ENCODE assay signal across 11 cellular contexts in genomic region chr6:127366281-127367022, GRCh38. TPM values are rescaled to one million over a fixed set of nuclear protein-coding genes. Genes with fewer than 3 reads are reported as not detected.
DNase-seq lines count a peak whose midpoint lies in the region; ATAC-seq, FAIRE-seq and TF ChIP-seq lines count a peak whose summit lies in the region.
"Had no signal": no experiment of that assay in that cellular context is flagged by ENCODE, and none has a peak within 500 bp of the region (broad histone marks: within the 10 kb centered on the region; RNA-seq: fewer than 3 reads in every experiment).

No MANE protein-coding gene starts in this region.

- peak; percentile 97 for FAIRE-seq in keratinocyte (lab: Jason Lieb, UNC)

- no peaks in the 10 kb centered on the region for H3K36me3 ChIP-seq in HEK293 (ENCODE audit: control insufficient read depth in 2 of 2, insufficient read depth in 1 of 2, low read length in 2 of 2)
- no peaks in the 10 kb centered on the region for H3K36me3 ChIP-seq in adipocyte (ENCODE audit: control insufficient read depth, insufficient read depth, low read length, severe bottlenecking)
- no peaks in the 10 kb centered on the region for H3K36me3 ChIP-seq in keratinocyte (ENCODE audit: control insufficient read depth in 2 of 2, extremely low read depth in 1 of 2, insufficient read depth in 2 of 2, low read length in 2 of 2)
- H3K36me3 ChIP-seq: prostate gland had no signal

- H3K4me1 ChIP-seq in HEK293 (ENCODE audit: control insufficient read depth, insufficient read depth, low read length) (no peaks in the 10 kb centered on the region), adipocyte (ENCODE audit: control insufficient read depth, insufficient read depth, low read length) (peaks cover 11% of the 10 kb centered on the region), keratinocyte (ENCODE audit: control insufficient read depth, extremely low read depth, insufficient read depth, low read length) (peaks cover 18% of the 10 kb centered on the region)
- H3K4me1 ChIP-seq: prostate gland had no signal

- no peaks in the 10 kb centered on the region for H3K27me3 ChIP-seq in adipocyte (replicated peaks; ENCODE audit: control insufficient read depth, insufficient read depth, low read length)
- H3K27me3 ChIP-seq in keratinocyte (ENCODE audit: control insufficient read depth, extremely low read depth, insufficient read depth, low read length) = no peaks in the 10 kb centered on the region

- H3K27ac ChIP-seq in HEK293 (ENCODE audit: extremely low read depth, low read depth, low read length) (no peak overlapping the region), keratinocyte (ENCODE audit: control insufficient read depth, insufficient read depth, low read length) (peak overlapping the region; percentile 93)
- H3K27ac ChIP-seq: prostate gland had no signal

- H3K9ac ChIP-seq in adipocyte (ENCODE audit: low read length) = peak overlapping the region; percentile 67
- peak overlapping the region; percentile 53 for H3K9ac ChIP-seq in keratinocyte (ENCODE audit: control insufficient read depth, extremely low read depth, insufficient read depth, low read length)

- TF ChIP-seq CTCF in HEK293 (tag by site-specific recombination; IDR thresholded peaks at IDR 0.05) (no peak), keratinocyte (optimal IDR thresholded peaks at IDR 0.05 in 1 of 3, IDR thresholded peaks at IDR 0.05 in 1 of 3, conservative IDR thresholded peaks at IDR 0.05 in 1 of 3; ENCODE audit: extremely low read depth in 1 of 3, insufficient read depth in 2 of 3, low read length in 3 of 3) (no peak)

- H3K4me3 ChIP-seq in HEK293 (ENCODE audit: low read depth, low read length) (no peak overlapping the region), adipocyte (ENCODE audit: low read length) (peak overlapping the region; percentile 36), keratinocyte (ENCODE audit: control insufficient read depth in 2 of 3, extremely low read depth in 1 of 3, insufficient read depth in 2 of 3, low read depth in 1 of 3, low read length in 3 of 3) (peak overlapping the region in 1 of 3 experiments; percentile 23)
- H3K4me3 ChIP-seq: prostate gland had no signal

- DNase-seq in A172 (ENCODE audit: low spot score) (peak; percentile 96), adipocyte (ENCODE audit: low read depth) (peak; percentile 94), keratinocyte (ENCODE audit: low read depth, low spot score) (peak; percentile 97), NCI-H345 treated with DMSO at 0.1 percent for 48 hours (lab: John Stamatoyannopoulos, UW; ENCODE audit: unreplicated experiment) (no peak), NCI-H524 (lab: John Stamatoyannopoulos, UW) (no peak), NCI-H2171 treated with DMSO at 0.1 percent for 48 hours (lab: John Stamatoyannopoulos, UW) (no peak)
- DNase-seq: CD8-positive, alpha-beta memory T cell; NCI-H1694 had no signal

- H3K79me2 ChIP-seq in keratinocyte (ENCODE audit: control insufficient read depth, insufficient read depth, low read length) = no peaks in the 10 kb centered on the region

- CTCF ChIA-PET in HEK293 (lab: Yijun Ruan, JAX) = interaction anchor here (0.9 to 1.0 kb wide), 2 partner anchors 18 to 150 kb away, joined by 3 read pairs; no protein-coding TSS in a partner anchor

- no peak for ATAC-seq in HG03039 (IDR thresholded peaks at IDR 0.05; ENCODE audit: unreplicated experiment)

- dilution Hi-C loops in keratinocyte (cut with MboI; ENCODE audit: extremely low pct_ligation_motif_present, low sequenced_read_pairs) = no loop called here

- H2AFZ ChIP-seq in keratinocyte (ENCODE audit: control insufficient read depth, low read length) = peak overlapping the region; percentile 95

- H3K9me3 ChIP-seq in HEK293 (ENCODE audit: control insufficient read depth, insufficient read depth, low read depth, low read length) (no peaks in the 10 kb centered on the region), adipocyte (ENCODE audit: control insufficient read depth, low read length) (peaks cover 9% of the 10 kb centered on the region), keratinocyte (ENCODE audit: control insufficient read depth, low read depth, low read length) (no peaks in the 10 kb centered on the region)
- H3K9me3 ChIP-seq: prostate gland had no signal

- no peaks in the 10 kb centered on the region for H3K9me1 ChIP-seq in keratinocyte (ENCODE audit: control insufficient read depth, extremely low read depth, insufficient read depth, low read length)

- POLR2A ChIA-PET in HEK293 (lab: Yijun Ruan, JAX) = interaction anchor here (0.8 kb wide), 1 partner anchor 99 kb away, joined by 3 read pairs; the partner anchor contains the start of gene RNF146

- peak overlapping the region; percentile 49 for H3K4me2 ChIP-seq in keratinocyte (ENCODE audit: control insufficient read depth, extremely low read depth, insufficient read depth, low read depth, low read length)

- no peaks in the 10 kb centered on the region for H4K20me1 ChIP-seq in keratinocyte (ENCODE audit: control insufficient read depth, extremely low read depth, insufficient read depth, low read length)

TF ChIP-seq in HEK293, 187 proteins besides CTCF, POLR2A, EP300 and RAD21 (continues in another document):
- no peak for TF ChIP-seq ZNF214 (tag by site-specific recombination; IDR thresholded peaks at IDR 0.05; ENCODE audit: borderline replicate concordance)
- peak; percentile 61; the same call in 1 of the 2 replicates for TF ChIP-seq ZNF26 (tag by site-specific recombination; IDR thresholded peaks at IDR 0.05)
- 0 out of 2 replicates have a peak, but pooled peaks have one; percentile 13 for TF ChIP-seq ZBTB20 (tag by site-specific recombination; IDR thresholded peaks at IDR 0.05)
- TF ChIP-seq ZNF140 (tag by site-specific recombination; IDR thresholded peaks at IDR 0.05) = no peak
- 0 out of 2 replicates have a peak, but pooled peaks have one; percentile 21 for TF ChIP-seq PRDM1 (tag by site-specific recombination; IDR thresholded peaks at IDR 0.05)
- TF ChIP-seq ZNF335 (tag by site-specific recombination; conservative IDR thresholded peaks at IDR 0.05) = 0 out of 2 replicates have a peak, but pooled peaks have one; percentile 24
- no peak for TF ChIP-seq YY1 (tag by site-specific recombination; IDR thresholded peaks at IDR 0.05)
- no peak for TF ChIP-seq ZNF292 (tag by site-specific recombination; IDR thresholded peaks at IDR 0.05; ENCODE audit: borderline replicate concordance, low read depth)
- no peak for TF ChIP-seq ZBTB49 (tag by site-specific recombination; IDR thresholded peaks at IDR 0.05; ENCODE audit: low read depth)
- TF ChIP-seq OSR2 (tag by site-specific recombination; IDR thresholded peaks at IDR 0.05) = no peak
- TF ChIP-seq ZBTB44 (tag by site-specific recombination; IDR thresholded peaks at IDR 0.05) = no peak
- no peak for TF ChIP-seq ZBTB7A (tag by site-specific recombination; IDR thresholded peaks at IDR 0.05; ENCODE audit: low read depth)
- no peak for TF ChIP-seq SALL2 (tag by site-specific recombination; IDR thresholded peaks at IDR 0.05; ENCODE audit: borderline replicate concordance)

RNA-seq across cellular contexts. Expression of gene ECHDC1, which starts 23.0 kb away (rescaled TPM):
- total RNA-seq in A172 (2014; rRNA removed; shearing (Covaris generic)) = 102 and 112 TPM in 2 replicates
- polyA plus RNA-seq in keratinocyte = 28.0 to 56.9 TPM (median 46.2 TPM) in 3 replicates
- polyA plus RNA-seq in keratinocyte (2011; ENCODE audit: low read depth) = 85.6 TPM
- 34.6 and 62.0 TPM in 2 replicates for polyA plus RNA-seq in keratinocyte (2011; cell fraction: cytosol; rRNA removed)
- 28.3 and 37.7 TPM in 2 replicates for polyA plus RNA-seq in keratinocyte (2011; cell fraction: nucleus; rRNA removed)
- polyA plus RNA-seq in keratinocyte (2012; ENCODE audit: low replicate concordance) = 37.1 and 52.0 TPM in 2 replicates
- 0.72 to 44.9 TPM (median 13.9 TPM) in 3 replicates for polyA minus RNA-seq in keratinocyte
- 19.2 TPM for polyA minus RNA-seq in keratinocyte (2011; cell fraction: cytosol; rRNA and poly(A)+ RNA removed)
- 12.2 and 32.3 TPM in 2 replicates for polyA minus RNA-seq in keratinocyte (2011; cell fraction: nucleus; rRNA and poly(A)+ RNA removed)

Comparison
In these comparisons a context has a peak if more than half of its experiments do, and no peak if none do; other contexts are left out.
1. DNase-seq: peak in A172 (single experiment), adipocyte (single experiment) and keratinocyte (single experiment); none in NCI-H345 treated with DMSO at 0.1 percent for 48 hours (single experiment), NCI-H524 (0 of 2) and NCI-H2171 treated with DMSO at 0.1 percent for 48 hours (single experiment).